8 cellular contexts compared by ENCODE assay signal in genomic region chr5:118611332-118611945, GRCh38.
DNase-seq lines count a peak whose midpoint lies in the region; ATAC-seq and TF ChIP-seq lines count a peak whose summit lies in the region.

No MANE protein-coding gene starts in this region.

- TF ChIP-seq POLR2A in transverse colon (IDR thresholded peaks at IDR 0.05) = no peak

- DNase-seq in AG10803 (ENCODE audit: low read depth) (peak; percentile 47), NCI-H748 (lab: John Stamatoyannopoulos, UW; ENCODE audit: unreplicated experiment) (peak; percentile 32), fibroblast of gingiva (ENCODE audit: low read depth) (peak; percentile 32), transverse colon (peak; percentile 9), COR-L47 (lab: John Stamatoyannopoulos, UW) (no peak)

- intact Hi-C loops in transverse colon (cut with DNase I; ENCODE audit: low total_unique reads) = no loop called here

- H3K4me1 ChIP-seq in transverse colon = no peaks in the 10 kb centered on the region

- in situ Hi-C loops in transverse colon (cut with MboI; ENCODE audit: low pct_ligation_motif_present in 1 of 4, low pct_unique_long_range_greater_than_20kb in 1 of 4, low sequenced_read_pairs in 3 of 4) = no loop called here

- H3K36me3 ChIP-seq in transverse colon = no peaks in the 10 kb centered on the region

- TF ChIP-seq CTCF in AG10803 (conservative IDR thresholded peaks at IDR 0.05; ENCODE audit: low read length) (peak; percentile 94), transverse colon (IDR thresholded peaks at IDR 0.05) (peak in 4 of 5 experiments; percentile 31 to 44 (median 35))

- no peak for TF ChIP-seq EP300 in transverse colon (IDR thresholded peaks at IDR 0.05; ENCODE audit: low read depth)

- H3K4me3 ChIP-seq in AG10803 (ENCODE audit: low read length) = no peak overlapping the region
- no peak overlapping the region for H3K4me3 ChIP-seq in transverse colon

- H3K9me3 ChIP-seq in transverse colon = no peaks in the 10 kb centered on the region

- no peaks in the 10 kb centered on the region for H3K27me3 ChIP-seq in transverse colon

- no peak overlapping the region for H3K27ac ChIP-seq in transverse colon

- 93 to 100% methylated on average over 2 to 5 of the region's 5 CpGs for WGBS in transverse colon (ENCODE audit: low coverage in 1 of 2), 2 donors

- ATAC-seq in GM19351 (IDR thresholded peaks at IDR 0.05; ENCODE audit: unreplicated experiment) (peak; percentile 58), HG03439 (IDR thresholded peaks at IDR 0.05; ENCODE audit: unreplicated experiment) (no peak), GM21367 (IDR thresholded peaks at IDR 0.05; ENCODE audit: unreplicated experiment) (no peak)
